In genomic region chrX:42832764-42833549, GRCh38 we compare ENCODE assay signal across 13 cellular contexts. TPM values are rescaled to one million over a fixed set of nuclear protein-coding genes. Genes with fewer than 3 reads are reported as not detected.
A peak's percentile ranks its signal among the peaks of the same experiment; 100 is the strongest.
DNase-seq lines count a peak whose midpoint lies in the region; ATAC-seq and TF ChIP-seq lines count a peak whose summit lies in the region.
"Had no signal": no experiment of that assay in that cellular context is flagged by ENCODE, and none has a peak within 500 bp of the region (broad histone marks: within the 10 kb centered on the region; RNA-seq: fewer than 3 reads in every experiment).

No MANE protein-coding gene starts in this region.

- no peaks in the 10 kb centered on the region for H3F3A ChIP-seq in OCI-LY1 (ENCODE audit: insufficient read depth, low read length)

- TF ChIP-seq CTCF in OCI-LY1 (IDR thresholded peaks at IDR 0.05; ENCODE audit: low read length) (no peak), epithelial cell of esophagus (IDR thresholded peaks at IDR 0.05; ENCODE audit: insufficient read depth, low read depth, low read length, missing control alignments) (no peak), thyroid gland (IDR thresholded peaks at IDR 0.05) (no peak)

- H3K4me3 Mint-ChIP-seq in stimulated activated naive CD8-positive, alpha-beta T cell treated with anti-CD3 and anti-CD28 coated beads, Interleukin-15, amount 100 ng/mL, for 72 hours: no peak overlapping the region
- H3K4me3 Mint-ChIP-seq: CD8-positive, alpha-beta memory T cell had no signal

- H2AFZ ChIP-seq in OCI-LY1 (ENCODE audit: low read length): no peak overlapping the region

- intact Hi-C loops in thyroid gland (cut with DNase I): no loop called here

- H3K4me1 ChIP-seq in OCI-LY1 (ENCODE audit: insufficient read depth, low read length, severe bottlenecking): peaks cover 25% of the 10 kb centered on the region
- H3K4me1 ChIP-seq in thyroid gland: no peaks in the 10 kb centered on the region
- H3K4me1 ChIP-seq: SJSA1 had no signal

- H3K9me3 ChIP-seq in OCI-LY1 (ENCODE audit: low read length) (no peaks in the 10 kb centered on the region), thyroid gland (no peaks in the 10 kb centered on the region)
- H3K9me3 ChIP-seq: SJSA1 had no signal

- H3K9me2 ChIP-seq in OCI-LY1 (ENCODE audit: low read depth, low read length): no peaks in the 10 kb centered on the region

- no peak overlapping the region for H3K4me3 ChIP-seq in OCI-LY1 (ENCODE audit: low read depth, low read length, poor library complexity, severe bottlenecking)
- no peak overlapping the region for H3K4me3 ChIP-seq in epithelial cell of esophagus (ENCODE audit: low read length)
- H3K4me3 ChIP-seq in thyroid gland (replicated peaks in 1 of 3): no peak overlapping the region
- H3K4me3 ChIP-seq: SJSA1 had no signal

- no peak overlapping the region for H3K27ac Mint-ChIP-seq in stimulated activated naive CD8-positive, alpha-beta T cell treated with anti-CD3 and anti-CD28 coated beads, Interleukin-15, amount 100 ng/mL, for 72 hours

- no peaks in the 10 kb centered on the region for H3K27me3 Mint-ChIP-seq in stimulated activated naive CD8-positive, alpha-beta T cell treated with anti-CD3 and anti-CD28 coated beads, Interleukin-15, amount 100 ng/mL, for 72 hours
- H3K27me3 Mint-ChIP-seq: CD8-positive, alpha-beta memory T cell had no signal

- DNase-seq in epithelial cell of esophagus (ENCODE audit: low read depth) (peak; percentile 29), medulla oblongata (ENCODE audit: extremely low spot score) (peak; percentile 4), thyroid gland (peak; percentile 10 to 19), DMS114 treated with DMSO at 0.1 percent for 48 hours (lab: John Stamatoyannopoulos, UW; ENCODE audit: unreplicated experiment) (no peak), KBM-7 (no peak)
- DNase-seq in stimulated activated naive CD8-positive, alpha-beta T cell treated with anti-CD3 and anti-CD28 coated beads, Interleukin-15, amount 100 ng/mL, for 72 hours: no peak
- DNase-seq: CD8-positive, alpha-beta memory T cell; NCI-H1930; NCI-H510A had no signal

- in situ Hi-C loops in KBM-7 (cut with MboI; ENCODE audit: low pct_unique_long_range_greater_than_20kb, low sequenced_read_pairs): no loop called here

- H3K4me2 ChIP-seq in OCI-LY1 (ENCODE audit: low read length): no peak overlapping the region

- no peaks in the 10 kb centered on the region for H4K20me1 ChIP-seq in OCI-LY1 (ENCODE audit: insufficient read depth, low read length)

- H3K27ac ChIP-seq in OCI-LY1 (ENCODE audit: low read depth, low read length, poor library complexity, severe bottlenecking) (peak overlapping the region; percentile 23), thyroid gland (peak overlapping the region in 1 of 3 donors; percentile 14)
- H3K27ac ChIP-seq: SJSA1 had no signal

- H3K27me3 ChIP-seq in OCI-LY1 (ENCODE audit: insufficient read depth, low read length): no peaks in the 10 kb centered on the region
- H3K27me3 ChIP-seq in thyroid gland: no peaks in the 10 kb centered on the region
- H3K27me3 ChIP-seq: SJSA1 had no signal

- 83 to 90% methylated on average over 5 of the region's 5 CpGs for WGBS in thyroid gland, 2 donors

- TF ChIP-seq POLR2A in thyroid gland (IDR thresholded peaks at IDR 0.05): no peak

- H3K9me3 Mint-ChIP-seq in stimulated activated naive CD8-positive, alpha-beta T cell treated with anti-CD3 and anti-CD28 coated beads, Interleukin-15, amount 100 ng/mL, for 72 hours: no peaks in the 10 kb centered on the region

- H3K9ac ChIP-seq in OCI-LY1 (ENCODE audit: low read length): no peak overlapping the region

- no peaks in the 10 kb centered on the region for H3K36me3 ChIP-seq in OCI-LY1 (ENCODE audit: insufficient read depth, low read length)
- H3K36me3 ChIP-seq in thyroid gland: no peaks in the 10 kb centered on the region
- H3K36me3 ChIP-seq: SJSA1 had no signal

- ATAC-seq in stimulated activated naive CD8-positive, alpha-beta T cell treated with anti-CD3 and anti-CD28 coated beads, Interleukin-15, amount 100 ng/mL, for 72 hours: no peak

- H3K79me2 ChIP-seq in OCI-LY1 (ENCODE audit: insufficient read depth, low read length): no peaks in the 10 kb centered on the region

- peaks cover 4% of the 10 kb centered on the region for H3K4me1 Mint-ChIP-seq in stimulated activated naive CD8-positive, alpha-beta T cell treated with anti-CD3 and anti-CD28 coated beads, Interleukin-15, amount 100 ng/mL, for 72 hours

RNA-seq across cellular contexts. Expression of gene PPP1R2C, which starts 55.0 kb away (rescaled TPM):
- total RNA-seq in thyroid gland: not detected
- total RNA-seq: CD8-positive, alpha-beta memory T cell; H1; RPMI7951; SJSA1 had no signal

Comparison
In these comparisons a context has a peak if more than half of its experiments do, and no peak if none do; other contexts are left out.
1. DNase-seq: peak in epithelial cell of esophagus (single experiment), medulla oblongata (single experiment) and thyroid gland (2 of 2); none in DMS114 treated with DMSO at 0.1 percent for 48 hours (single experiment), KBM-7 (single experiment) and stimulated activated naive CD8-positive, alpha-beta T cell treated with anti-CD3 and anti-CD28 coated beads, Interleukin-15, amount 100 ng/mL, for 72 hours (0 of 2).